Comparison of ENCODE assay signal across 36 cellular contexts in genomic region chr4:5137226-5137625, GRCh38.
"Had no signal": no experiment of that assay in that cellular context is flagged by ENCODE, and none has a peak within 500 bp of the region (broad histone marks: within the 10 kb centered on the region; RNA-seq: fewer than 3 reads in every experiment).

No MANE protein-coding gene starts in this region.

- H3K9ac ChIP-seq: SK-N-SH had no signal

- H3K4me1 ChIP-seq: Peyer's patch, SJSA1 had no signal

- H3K4me3 ChIP-seq: Peyer's patch, SJSA1 had no signal

- H3K36me3 Mint-ChIP-seq: activated naive CD4-positive, alpha-beta T cell treated with anti-CD3 and anti-CD28 coated beads, Interleukin-2, amount 10 ng/mL, durations not matched to agents 7 days and 5 days; activated naive CD8-positive, alpha-beta T cell; WTC11 had no signal

- H3K27me3 Mint-ChIP-seq: activated CD4-positive, alpha-beta T cell treated with anti-CD3 and anti-CD28 coated beads, Interleukin-2, amount 10 ng/mL, durations not matched to agents 7 days and 5 days; activated naive CD4-positive, alpha-beta T cell treated with anti-CD3 and anti-CD28 coated beads, Interleukin-2, amount 10 ng/mL, durations not matched to agents 7 days and 5 days; activated naive CD8-positive, alpha-beta T cell treated with anti-CD3 and anti-CD28 coated beads, Interleukin-2, amount 50 U/mL, for 24 hours had no signal

- H3K27ac ChIP-seq: brain microvascular endothelial cell, Peyer's patch, SJSA1 had no signal

- DNase-seq: activated CD4-positive, alpha-beta T cell treated with anti-CD3 and anti-CD28 coated beads for 36 hours; activated CD4-positive, alpha-beta T cell treated with anti-CD3 and anti-CD28 coated beads, Interleukin-2, amount 10 ng/mL, durations not matched to agents 7 days and 5 days; activated CD4-positive, alpha-beta T cell treated with anti-CD3 and anti-CD28 coated beads, Interleukin-2, amount 50 U/mL, for 48 hours; activated CD8-positive, alpha-beta memory T cell treated with anti-CD3 and anti-CD28 coated beads, Interleukin-2, amount 50 U/mL, for 4 hours; activated CD8-positive, alpha-beta T cell treated with anti-CD3 and anti-CD28 coated beads, Interleukin-2, amount 10 ng/mL, durations not matched to agents 7 days and 5 days; activated effector memory CD4-positive, alpha-beta T cell treated with Interleukin-2 at 50 U/mL for 16 hours; activated naive CD4-positive, alpha-beta T cell treated with anti-CD3 and anti-CD28 coated beads, Interleukin-2, amount 10 ng/mL, durations not matched to agents 7 days and 5 days; activated naive CD8-positive, alpha-beta T cell treated with anti-CD3 and anti-CD28 coated beads, Interleukin-2, amount 50 U/mL, for 24 hours; activated T-cell treated with anti-CD3 and anti-CD28 coated beads, Interleukin-2, amount 50 U/mL, for 48 hours; anterior cingulate cortex; brain microvascular endothelial cell; central memory CD4-positive, alpha-beta T cell; Kasumi-1; KG1; MM.1S; MV-4-11; NCI-H1092; NCI-H1436 treated with DMSO at 0.1 percent for 48 hours; NCI-H1694 treated with DMSO at 0.1 percent for 48 hours; NCI-H2029; NCI-H510A; NCI-H526; NCI-H748 treated with DMSO at 0.1 percent for 48 hours; NK-92 treated with Interleukin-12 subunit alpha and Interleukin-12 subunit beta, amount 100 ng/mL, for 24 hours; PC-3; Peyer's patch; RPMI8226; SHP77 treated with DMSO at 0.1 percent for 48 hours; SK-N-SH had no signal

- H3K27ac Mint-ChIP-seq: activated CD4-positive, alpha-beta T cell treated with anti-CD3 and anti-CD28 coated beads for 36 hours; activated CD4-positive, alpha-beta T cell treated with anti-CD3 and anti-CD28 coated beads, Interleukin-2, amount 10 ng/mL, durations not matched to agents 7 days and 5 days; activated CD8-positive, alpha-beta T cell treated with anti-CD3 and anti-CD28 coated beads, Interleukin-2, amount 10 ng/mL, durations not matched to agents 7 days and 5 days; activated naive CD4-positive, alpha-beta T cell treated with anti-CD3 and anti-CD28 coated beads, Interleukin-2, amount 10 ng/mL, durations not matched to agents 7 days and 5 days; activated naive CD8-positive, alpha-beta T cell; activated naive CD8-positive, alpha-beta T cell treated with anti-CD3 and anti-CD28 coated beads, Interleukin-2, amount 50 U/mL, for 24 hours; T-helper 1 cell treated with Interleukin-12 subunit alpha and Interleukin-12 subunit beta and Interleukin-4 antibody, amounts not matched to agents 30 μg/mL and 1 μg/mL, for 36 hours; T-helper 2 cell treated with Interferon-gamma antibody and Interleukin-4, amounts not matched to agents 5 μg/mL and 100 μg/mL, for 36 hours; WTC11 had no signal

- FAIRE-seq: TTC549 had no signal

- ATAC-seq: activated CD4-positive, alpha-beta T cell treated with anti-CD3 and anti-CD28 coated beads for 36 hours; activated CD4-positive, CD25-positive, alpha-beta regulatory T cell treated with anti-CD3 and anti-CD28 coated beads, Interleukin-2, amount 50 U/mL, for 24 hours; activated CD8-positive, alpha-beta T cell treated with anti-CD3 and anti-CD28 coated beads, Interleukin-2, amount 10 ng/mL, durations not matched to agents 7 days and 5 days; activated naive CD8-positive, alpha-beta T cell treated with anti-CD3 and anti-CD28 coated beads, Interleukin-2, amount 50 U/mL, for 24 hours; PC-3; WTC11 had no signal

- H3K9me3 Mint-ChIP-seq: activated CD4-positive, alpha-beta T cell treated with anti-CD3 and anti-CD28 coated beads, Interleukin-2, amount 10 ng/mL, durations not matched to agents 7 days and 5 days; activated naive CD8-positive, alpha-beta T cell treated with anti-CD3 and anti-CD28 coated beads, Interleukin-2, amount 50 U/mL, for 24 hours; T-helper 1 cell treated with Interleukin-12 subunit alpha and Interleukin-12 subunit beta and Interleukin-4 antibody, amounts not matched to agents 30 μg/mL and 1 μg/mL, for 36 hours; T-helper 2 cell treated with Interferon-gamma antibody and Interleukin-4, amounts not matched to agents 5 μg/mL and 100 μg/mL, for 36 hours; WTC11 had no signal

- H3K36me3 ChIP-seq: brain microvascular endothelial cell, Peyer's patch, SJSA1 had no signal

- H3K27me3 ChIP-seq: brain microvascular endothelial cell, Peyer's patch, SJSA1 had no signal

- H3K4me2 ChIP-seq: SK-N-SH had no signal

- H3K9me3 ChIP-seq: Peyer's patch, SJSA1, SK-N-SH had no signal

- H3K4me1 Mint-ChIP-seq: activated CD4-positive, alpha-beta T cell treated with anti-CD3 and anti-CD28 coated beads for 36 hours; activated CD4-positive, alpha-beta T cell treated with anti-CD3 and anti-CD28 coated beads, Interleukin-2, amount 10 ng/mL, durations not matched to agents 7 days and 5 days; activated naive CD4-positive, alpha-beta T cell treated with anti-CD3 and anti-CD28 coated beads, Interleukin-2, amount 10 ng/mL, durations not matched to agents 7 days and 5 days; activated naive CD8-positive, alpha-beta T cell treated with anti-CD3 and anti-CD28 coated beads, Interleukin-2, amount 50 U/mL, for 24 hours had no signal

- H3K4me3 Mint-ChIP-seq: activated CD4-positive, alpha-beta T cell treated with anti-CD3 and anti-CD28 coated beads for 36 hours; activated CD4-positive, alpha-beta T cell treated with anti-CD3 and anti-CD28 coated beads, Interleukin-2, amount 10 ng/mL, durations not matched to agents 7 days and 5 days; activated CD8-positive, alpha-beta T cell treated with anti-CD3 and anti-CD28 coated beads, Interleukin-2, amount 10 ng/mL, durations not matched to agents 7 days and 5 days; activated naive CD4-positive, alpha-beta T cell treated with anti-CD3 and anti-CD28 coated beads, Interleukin-2, amount 10 ng/mL, durations not matched to agents 7 days and 5 days; activated naive CD8-positive, alpha-beta T cell; activated naive CD8-positive, alpha-beta T cell treated with anti-CD3 and anti-CD28 coated beads, Interleukin-2, amount 50 U/mL, for 24 hours; T-helper 1 cell treated with Interleukin-12 subunit alpha and Interleukin-12 subunit beta and Interleukin-4 antibody, amounts not matched to agents 30 μg/mL and 1 μg/mL, for 36 hours; T-helper 2 cell treated with Interferon-gamma antibody and Interleukin-4, amounts not matched to agents 5 μg/mL and 100 μg/mL, for 36 hours; WTC11 had no signal
